Comparison of ENCODE assay signal across 23 cellular contexts in the genomic region with DNA sequence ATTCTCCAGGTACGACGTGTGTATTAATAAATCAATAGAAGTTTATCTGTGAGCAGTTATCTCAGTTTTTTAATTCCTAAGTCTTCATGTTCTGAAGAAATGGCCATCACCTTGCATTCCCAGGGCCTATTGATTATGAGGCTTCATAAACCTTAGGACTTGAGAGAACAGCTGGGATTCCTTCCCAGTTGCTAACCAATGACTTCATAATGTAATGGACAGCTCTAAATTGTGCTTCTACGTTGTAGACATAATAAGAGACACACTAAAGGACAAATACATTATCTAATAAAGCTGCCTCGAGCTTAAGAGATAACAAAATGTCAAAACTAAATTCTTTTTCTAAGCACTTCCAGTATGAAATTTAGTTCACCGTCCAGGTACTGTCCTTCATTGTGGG. TPM values are rescaled to one million over a fixed set of nuclear protein-coding genes. Genes with fewer than 3 reads are reported as not detected.
DNase-seq lines count a peak whose midpoint lies in the region; ATAC-seq and TF ChIP-seq lines count a peak whose summit lies in the region.
"Had no signal": no experiment of that assay in that cellular context is flagged by ENCODE, and none has a peak within 500 bp of the region (broad histone marks: within the 10 kb centered on the region; RNA-seq: fewer than 3 reads in every experiment).

No MANE protein-coding gene starts in this region.

- no peaks in the 10 kb centered on the region for H4K20me1 ChIP-seq in DOHH2 (ENCODE audit: control insufficient read depth, insufficient read depth, low read depth, low read length)

- H3F3A ChIP-seq in DOHH2 (ENCODE audit: control insufficient read depth, insufficient read depth), result peaks cover 20% of the 10 kb centered on the region

- CTCF ChIA-PET in activated CD4-positive, alpha-beta T cell treated with anti-CD3 and anti-CD28 coated beads for 36 hours (lab: Charles Lee), result interaction anchor here (0.5 to 1.0 kb wide), 2 partner anchors 19 to 811 kb away, joined by 3 read pairs; no protein-coding TSS in a partner anchor
- CTCF ChIA-PET in activated CD4-positive, alpha-beta memory T cell treated with anti-CD3 and anti-CD28 coated beads, Interleukin-2, amount 10 ng/mL, durations not matched to agents 7 days and 5 days (lab: Charles Lee), result interaction anchor here (1.3 kb wide), 1 partner anchor 24 kb away, joined by 3 read pairs; no protein-coding TSS in a partner anchor

- peak overlapping the region; percentile 70 for H3K4me3 ChIP-seq in DOHH2 (ENCODE audit: low read length)
- H3K4me3 ChIP-seq: HAP-1, lower lobe of right lung, SJCRH30 had no signal

- no peaks in the 10 kb centered on the region for H3K9me3 Mint-ChIP-seq in activated CD4-positive, alpha-beta T cell treated with anti-CD3 and anti-CD28 coated beads for 36 hours (ENCODE audit: low read depth)
- H3K9me3 Mint-ChIP-seq in activated CD4-positive, alpha-beta memory T cell treated with anti-CD3 and anti-CD28 coated beads, Interleukin-2, amount 10 ng/mL, durations not matched to agents 7 days and 5 days, result no peaks in the 10 kb centered on the region
- H3K9me3 Mint-ChIP-seq in naive thymus-derived CD8-positive, alpha-beta T cell, result peaks cover 0 to 2% (median 0%) of the 10 kb centered on the region in 9 donors
- H3K9me3 Mint-ChIP-seq: stimulated activated effector memory CD8-positive, alpha-beta T cell treated with anti-CD3 and anti-CD28 coated beads, Interleukin-12 subunit alpha, Interleukin-12 subunit beta, amount 100 ng/mL, for 72 hours had no signal

- H3K9me2 ChIP-seq in DOHH2 (replicated peaks; ENCODE audit: control insufficient read depth, low read length), result no peaks in the 10 kb centered on the region

- no peaks in the 10 kb centered on the region for H3K79me2 ChIP-seq in DOHH2 (ENCODE audit: control insufficient read depth, low read length)

- H3K9me3 ChIP-seq in DOHH2 (ENCODE audit: control insufficient read depth, insufficient read depth, low read length), result no peaks in the 10 kb centered on the region
- H3K9me3 ChIP-seq: HAP-1, lower lobe of right lung, SJCRH30 had no signal

- H3K4me1 ChIP-seq in DOHH2 (ENCODE audit: control insufficient read depth, low read length), result peaks cover 54% of the 10 kb centered on the region
- H3K4me1 ChIP-seq: HAP-1, lower lobe of right lung, SJCRH30 had no signal

- H3K4me3 Mint-ChIP-seq in activated CD4-positive, alpha-beta T cell treated with anti-CD3 and anti-CD28 coated beads for 36 hours, result no peak overlapping the region
- no peak overlapping the region for H3K4me3 Mint-ChIP-seq in activated CD4-positive, alpha-beta memory T cell treated with anti-CD3 and anti-CD28 coated beads, Interleukin-2, amount 10 ng/mL, durations not matched to agents 7 days and 5 days
- H3K4me3 Mint-ChIP-seq in naive thymus-derived CD8-positive, alpha-beta T cell, result peak overlapping the region in 2 of 10 donors; percentile 1 to 76
- H3K4me3 Mint-ChIP-seq: activated CD8-positive, alpha-beta T cell treated with anti-CD3 and anti-CD28 coated beads, Interleukin-2, amount 10 ng/mL, durations not matched to agents 7 days and 5 days; stimulated activated effector memory CD8-positive, alpha-beta T cell treated with anti-CD3 and anti-CD28 coated beads, Interleukin-12 subunit alpha, Interleukin-12 subunit beta, amount 100 ng/mL, for 72 hours had no signal

- peak overlapping the region; percentile 71 for H3K27ac Mint-ChIP-seq in activated CD4-positive, alpha-beta T cell treated with anti-CD3 and anti-CD28 coated beads for 36 hours
- peak overlapping the region; percentile 11 for H3K27ac Mint-ChIP-seq in activated CD4-positive, alpha-beta memory T cell treated with anti-CD3 and anti-CD28 coated beads, Interleukin-2, amount 10 ng/mL, durations not matched to agents 7 days and 5 days
- H3K27ac Mint-ChIP-seq in naive thymus-derived CD8-positive, alpha-beta T cell, result peak overlapping the region in 8 of 10 donors; percentile 30 to 98 (median 60)
- H3K27ac Mint-ChIP-seq: activated CD8-positive, alpha-beta T cell treated with anti-CD3 and anti-CD28 coated beads, Interleukin-2, amount 10 ng/mL, durations not matched to agents 7 days and 5 days; stimulated activated effector memory CD8-positive, alpha-beta T cell treated with anti-CD3 and anti-CD28 coated beads, Interleukin-12 subunit alpha, Interleukin-12 subunit beta, amount 100 ng/mL, for 72 hours had no signal

- TF ChIP-seq CTCF in DOHH2 (IDR thresholded peaks at IDR 0.05; ENCODE audit: low read depth, low read length, poor library complexity, severe bottlenecking), result no peak

- no peaks in the 10 kb centered on the region for H3K27me3 ChIP-seq in DOHH2 (ENCODE audit: control insufficient read depth, low read length)

- H3K4me1 Mint-ChIP-seq in activated CD4-positive, alpha-beta T cell treated with anti-CD3 and anti-CD28 coated beads for 36 hours, result peaks cover 82% of the 10 kb centered on the region
- H3K4me1 Mint-ChIP-seq in activated CD4-positive, alpha-beta memory T cell treated with anti-CD3 and anti-CD28 coated beads, Interleukin-2, amount 10 ng/mL, durations not matched to agents 7 days and 5 days, result peaks cover 25% of the 10 kb centered on the region
- H3K4me1 Mint-ChIP-seq in naive thymus-derived CD8-positive, alpha-beta T cell, result peaks cover 20 to 41% (median 30%) of the 10 kb centered on the region in 4 donors

- no peak for DNase-seq in activated CD4-positive, alpha-beta T cell treated with anti-CD3 and anti-CD28 coated beads for 36 hours
- no peak for DNase-seq in activated CD4-positive, alpha-beta T cell treated with anti-CD3 and anti-CD28 coated beads for 1 hour
- no peak for DNase-seq in activated CD4-positive, alpha-beta memory T cell treated with anti-CD3 and anti-CD28 coated beads, Interleukin-2, amount 10 ng/mL, durations not matched to agents 7 days and 5 days
- no peak for DNase-seq in naive thymus-derived CD8-positive, alpha-beta T cell
- DNase-seq in stimulated activated CD8-positive, alpha-beta memory T cell treated with anti-CD3 and anti-CD28 coated beads, Interleukin-4, amount 100 ng/mL, for 48 hours, result no peak
- DNase-seq: activated CD8-positive, alpha-beta T cell treated with anti-CD3 and anti-CD28 coated beads, Interleukin-2, amount 10 ng/mL, durations not matched to agents 7 days and 5 days; activated naive CD8-positive, alpha-beta T cell treated with anti-CD3 and anti-CD28 coated beads, Interleukin-2, amount 10 ng/mL, durations not matched to agents 7 days and 5 days; activated T-cell treated with anti-CD3 and anti-CD28 coated beads for 4 hours; AML-193; cerebellar nuclear complex; KG1; lower lobe of right lung; NCI-H510A treated with DMSO at 0.1 percent for 48 hours; NK-92 treated with Interleukin-12 subunit alpha and Interleukin-12 subunit beta, amount 100 ng/mL, for 24 hours; SJCRH30; small intestine; stimulated activated CD4-positive, alpha-beta T cell treated with anti-CD3 and anti-CD28 coated beads, Interleukin-2, amount 100 ng/mL, for 24 hours had no signal

- no peak for ATAC-seq in activated CD4-positive, alpha-beta T cell treated with anti-CD3 and anti-CD28 coated beads for 36 hours
- ATAC-seq in naive thymus-derived CD8-positive, alpha-beta T cell, result no peak
- no peak for ATAC-seq in GM21526 (IDR thresholded peaks at IDR 0.05; ENCODE audit: low FRiP score, unreplicated experiment)
- no peak for ATAC-seq in HG03439 (IDR thresholded peaks at IDR 0.05; ENCODE audit: unreplicated experiment)
- ATAC-seq: activated CD8-positive, alpha-beta T cell treated with anti-CD3 and anti-CD28 coated beads, Interleukin-2, amount 10 ng/mL, durations not matched to agents 7 days and 5 days; lower lobe of right lung; stimulated activated effector memory CD8-positive, alpha-beta T cell treated with anti-CD3 and anti-CD28 coated beads, Interleukin-12 subunit alpha, Interleukin-12 subunit beta, amount 100 ng/mL, for 72 hours had no signal

- peak overlapping the region; percentile 84 for H3K4me2 ChIP-seq in DOHH2 (ENCODE audit: low read length)

- POLR2A ChIA-PET in activated CD4-positive, alpha-beta T cell treated with anti-CD3 and anti-CD28 coated beads for 36 hours (lab: Charles Lee), result interaction anchor here (2.5 kb wide), 1 partner anchor 28 kb away, joined by 19 read pairs; no protein-coding TSS in a partner anchor
- POLR2A ChIA-PET in activated CD4-positive, alpha-beta memory T cell treated with anti-CD3 and anti-CD28 coated beads, Interleukin-2, amount 10 ng/mL, durations not matched to agents 7 days and 5 days (lab: Charles Lee), result interaction anchor here (2.4 to 2.5 kb wide), 2 partner anchors 27 to 29 kb away, joined by 12 to 13 read pairs; no protein-coding TSS in a partner anchor
- POLR2A ChIA-PET in naive thymus-derived CD8-positive, alpha-beta T cell (lab: Charles Lee), result interaction anchor here (2.2 to 2.7 kb wide), 4 partner anchors 9 to 593 kb away, joined by 7 to 21 read pairs (median 16); a partner anchor contains a TSS

- peaks cover 7% of the 10 kb centered on the region; the same call in 1 of the 2 replicates for H3K36me3 ChIP-seq in DOHH2 (ENCODE audit: control insufficient read depth, low read length)
- H3K36me3 ChIP-seq: HAP-1, lower lobe of right lung, SJCRH30 had no signal

- H3K27ac ChIP-seq in DOHH2 (ENCODE audit: low read depth, low read length), result peak overlapping the region; percentile 96
- H3K27ac ChIP-seq: SJCRH30 had no signal

- no peaks in the 10 kb centered on the region for H3K27me3 Mint-ChIP-seq in activated CD4-positive, alpha-beta T cell treated with anti-CD3 and anti-CD28 coated beads for 36 hours
- H3K27me3 Mint-ChIP-seq in activated CD4-positive, alpha-beta memory T cell treated with anti-CD3 and anti-CD28 coated beads, Interleukin-2, amount 10 ng/mL, durations not matched to agents 7 days and 5 days, result no peaks in the 10 kb centered on the region
- peaks cover 0 to 4% (median 2%) of the 10 kb centered on the region in 5 donors for H3K27me3 Mint-ChIP-seq in naive thymus-derived CD8-positive, alpha-beta T cell
- H3K27me3 Mint-ChIP-seq: activated naive CD8-positive, alpha-beta T cell treated with anti-CD3 and anti-CD28 coated beads, Interleukin-2, amount 10 ng/mL, durations not matched to agents 7 days and 5 days had no signal

- peaks cover 20% of the 10 kb centered on the region for H3K36me3 Mint-ChIP-seq in activated CD4-positive, alpha-beta T cell treated with anti-CD3 and anti-CD28 coated beads for 36 hours (ENCODE audit: low read depth)
- H3K36me3 Mint-ChIP-seq in activated CD4-positive, alpha-beta memory T cell treated with anti-CD3 and anti-CD28 coated beads, Interleukin-2, amount 10 ng/mL, durations not matched to agents 7 days and 5 days (ENCODE audit: low read depth), result no peaks in the 10 kb centered on the region
- H3K36me3 Mint-ChIP-seq in naive thymus-derived CD8-positive, alpha-beta T cell, result peaks cover 0 to 5% (median 5%) of the 10 kb centered on the region in 3 donors
- H3K36me3 Mint-ChIP-seq: stimulated activated effector memory CD8-positive, alpha-beta T cell treated with anti-CD3 and anti-CD28 coated beads, Interleukin-12 subunit alpha, Interleukin-12 subunit beta, amount 100 ng/mL, for 72 hours had no signal

- intact Hi-C loops in activated CD4-positive, alpha-beta T cell treated with anti-CD3 and anti-CD28 coated beads for 36 hours (cut with DNase I, micrococcal nuclease), result loop anchor here in 1 of 2 experiments (1.0 kb wide), 1 partner anchor 20 kb away; no protein-coding TSS in a partner anchor

RNA-seq across cellular contexts. Expression of a gene that starts 30.6 kb away (rescaled TPM):
- total RNA-seq in activated CD4-positive, alpha-beta T cell treated with anti-CD3 and anti-CD28 coated beads for 36 hours, result 10 to 100 TPM; 25.9 to 43.6 TPM
- total RNA-seq in activated CD4-positive, alpha-beta memory T cell treated with anti-CD3 and anti-CD28 coated beads, Interleukin-2, amount 10 ng/mL, durations not matched to agents 7 days and 5 days, result 1 to 10 TPM; 5.4 to 7.1 TPM
- 10 to 100 TPM in 1 of 2 experiments, 1 to 10 TPM in 1; 9.6 to 10.0 TPM for total RNA-seq in naive thymus-derived CD8-positive, alpha-beta T cell
- under 1 TPM in 2 of 3 donors, not detected in 1; 0.42 to 0.63 TPM for polyA plus RNA-seq in naive thymus-derived CD8-positive, alpha-beta T cell
- total RNA-seq: A172, SJCRH30 had no signal

Comparison
In these comparisons a context has a peak if more than half of its experiments do, and no peak if none do; other contexts are left out.
1. H3K27ac Mint-ChIP-seq: peak in every context shown above with its lines; median percentile 71 in activated CD4-positive, alpha-beta T cell treated with anti-CD3 and anti-CD28 coated beads for 36 hours; 60 in naive thymus-derived CD8-positive, alpha-beta T cell; 11 in activated CD4-positive, alpha-beta memory T cell treated with anti-CD3 and anti-CD28 coated beads, Interleukin-2, amount 10 ng/mL, durations not matched to agents 7 days and 5 days.